In the genomic region with DNA sequence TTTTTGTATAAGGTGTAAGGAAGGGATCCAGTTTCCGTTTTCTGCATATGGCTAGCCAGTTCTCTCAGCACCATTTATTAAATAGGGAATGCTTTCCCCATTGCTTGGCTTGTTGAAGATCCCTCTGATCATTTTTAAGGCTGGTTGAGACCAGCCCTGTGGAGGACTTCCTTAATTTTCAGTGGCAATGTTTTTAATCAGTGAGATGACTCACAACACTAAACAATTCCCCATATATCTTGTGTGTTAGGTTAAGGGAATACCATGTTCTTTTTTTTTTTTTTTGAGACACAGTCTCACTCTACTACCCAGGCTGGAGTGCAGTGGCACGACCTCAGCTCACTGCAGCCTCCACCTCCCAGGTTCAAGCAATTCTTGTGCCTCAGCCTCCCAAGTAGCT, we compare ENCODE assay signal across 20 cellular contexts.
DNase-seq lines count a peak whose midpoint lies in the region; ATAC-seq and TF ChIP-seq lines count a peak whose summit lies in the region.
"Had no signal": no experiment of that assay in that cellular context is flagged by ENCODE, and none has a peak within 500 bp of the region (broad histone marks: within the 10 kb centered on the region; RNA-seq: fewer than 3 reads in every experiment).

No MANE protein-coding gene starts in this region.

- no peak overlapping the region for H3K27ac Mint-ChIP-seq in T-helper 2 cell treated with Interferon-gamma antibody and Interleukin-4, amounts not matched to agents 5 μg/mL and 100 μg/mL, for 36 hours
- no peak overlapping the region for H3K27ac Mint-ChIP-seq in activated T-cell treated with anti-CD3 and anti-CD28 coated beads, Interleukin-2, amount 50 U/mL, for 24 hours

- DNase-seq in AG10803 (ENCODE audit: low read depth) = peak; percentile 56
- peak; percentile 27 for DNase-seq in HFF-Myc (ENCODE audit: extremely low read depth, low read depth)
- peak; percentile 24 for DNase-seq in dermis blood vessel endothelial cell
- peak; percentile 52 to 73 for DNase-seq in foreskin fibroblast
- DNase-seq in NCI-H187 treated with DMSO at 0.1 percent for 48 hours (lab: John Stamatoyannopoulos, UW) = no peak
- DNase-seq in T-helper 2 cell treated with Interferon-gamma antibody and Interleukin-4, amounts not matched to agents 5 μg/mL and 100 μg/mL, for 36 hours (ENCODE audit: low spot score) = no peak
- DNase-seq in activated T-cell treated with anti-CD3 and anti-CD28 coated beads, Interleukin-2, amount 50 U/mL, for 24 hours = no peak
- DNase-seq: COR-L47, DMS 273 treated with DMSO at 0.1 percent for 48 hours, DND-41, Karpas-422, NCI-H1048, NCI-H1436, NCI-H2029, NCI-H345, NCI-H524 treated with DMSO at 0.1 percent for 48 hours, PC-3, SIG-M5 had no signal

- H3K4me3 Mint-ChIP-seq in T-helper 2 cell treated with Interferon-gamma antibody and Interleukin-4, amounts not matched to agents 5 μg/mL and 100 μg/mL, for 36 hours = no peak overlapping the region
- H3K4me3 Mint-ChIP-seq in activated T-cell treated with anti-CD3 and anti-CD28 coated beads, Interleukin-2, amount 50 U/mL, for 24 hours = no peak overlapping the region
- H3K4me3 Mint-ChIP-seq: IgD-negative memory B cell had no signal

- no peaks in the 10 kb centered on the region for H3K36me3 Mint-ChIP-seq in T-helper 2 cell treated with Interferon-gamma antibody and Interleukin-4, amounts not matched to agents 5 μg/mL and 100 μg/mL, for 36 hours (ENCODE audit: low read depth)
- H3K36me3 Mint-ChIP-seq in activated T-cell treated with anti-CD3 and anti-CD28 coated beads, Interleukin-2, amount 50 U/mL, for 24 hours (ENCODE audit: low read depth) = no peaks in the 10 kb centered on the region
- H3K36me3 Mint-ChIP-seq: IgD-negative memory B cell had no signal

- no peak for ATAC-seq in HG03108 (IDR thresholded peaks at IDR 0.05; ENCODE audit: unreplicated experiment)
- ATAC-seq: PC-3 had no signal

- H3K4me3 ChIP-seq in AG10803 (ENCODE audit: low read length) (no peak overlapping the region), HFF-Myc (replicated peaks; ENCODE audit: low read depth, low read length) (no peak overlapping the region), foreskin fibroblast (ENCODE audit: low read depth in 1 of 2, low read length in 2 of 2) (no peak overlapping the region)

- no peak for TF ChIP-seq CTCF in AG10803 (conservative IDR thresholded peaks at IDR 0.05; ENCODE audit: low read length)
- TF ChIP-seq CTCF in HFF-Myc (IDR thresholded peaks at IDR 0.05; ENCODE audit: low read depth, low read length, missing control alignments) = no peak
- no peak for TF ChIP-seq CTCF in foreskin fibroblast (IDR thresholded peaks at IDR 0.05; ENCODE audit: low read depth, low read length)

- H3K27me3 Mint-ChIP-seq in T-helper 2 cell treated with Interferon-gamma antibody and Interleukin-4, amounts not matched to agents 5 μg/mL and 100 μg/mL, for 36 hours (ENCODE audit: low read depth) = peaks cover 24% of the 10 kb centered on the region
- peaks cover 9% of the 10 kb centered on the region for H3K27me3 Mint-ChIP-seq in activated T-cell treated with anti-CD3 and anti-CD28 coated beads, Interleukin-2, amount 50 U/mL, for 24 hours
- H3K27me3 Mint-ChIP-seq: IgD-negative memory B cell had no signal

- H3K9me3 Mint-ChIP-seq in T-helper 2 cell treated with Interferon-gamma antibody and Interleukin-4, amounts not matched to agents 5 μg/mL and 100 μg/mL, for 36 hours = no peaks in the 10 kb centered on the region
- H3K9me3 Mint-ChIP-seq in activated T-cell treated with anti-CD3 and anti-CD28 coated beads, Interleukin-2, amount 50 U/mL, for 24 hours = no peaks in the 10 kb centered on the region

- no peaks in the 10 kb centered on the region for H3K4me1 Mint-ChIP-seq in T-helper 2 cell treated with Interferon-gamma antibody and Interleukin-4, amounts not matched to agents 5 μg/mL and 100 μg/mL, for 36 hours (ENCODE audit: low read depth)
- no peaks in the 10 kb centered on the region for H3K4me1 Mint-ChIP-seq in activated T-cell treated with anti-CD3 and anti-CD28 coated beads, Interleukin-2, amount 50 U/mL, for 24 hours (ENCODE audit: low read depth)

Comparison
In these comparisons a context has a peak if more than half of its experiments do, and no peak if none do; other contexts are left out.
1. DNase-seq: peak in AG10803 (single experiment), HFF-Myc (single experiment), dermis blood vessel endothelial cell (single experiment) and foreskin fibroblast (2 of 2); none in NCI-H187 treated with DMSO at 0.1 percent for 48 hours (single experiment), T-helper 2 cell treated with Interferon-gamma antibody and Interleukin-4, amounts not matched to agents 5 μg/mL and 100 μg/mL, for 36 hours (single experiment) and activated T-cell treated with anti-CD3 and anti-CD28 coated beads, Interleukin-2, amount 50 U/mL, for 24 hours (single experiment).